In the genomic region with DNA sequence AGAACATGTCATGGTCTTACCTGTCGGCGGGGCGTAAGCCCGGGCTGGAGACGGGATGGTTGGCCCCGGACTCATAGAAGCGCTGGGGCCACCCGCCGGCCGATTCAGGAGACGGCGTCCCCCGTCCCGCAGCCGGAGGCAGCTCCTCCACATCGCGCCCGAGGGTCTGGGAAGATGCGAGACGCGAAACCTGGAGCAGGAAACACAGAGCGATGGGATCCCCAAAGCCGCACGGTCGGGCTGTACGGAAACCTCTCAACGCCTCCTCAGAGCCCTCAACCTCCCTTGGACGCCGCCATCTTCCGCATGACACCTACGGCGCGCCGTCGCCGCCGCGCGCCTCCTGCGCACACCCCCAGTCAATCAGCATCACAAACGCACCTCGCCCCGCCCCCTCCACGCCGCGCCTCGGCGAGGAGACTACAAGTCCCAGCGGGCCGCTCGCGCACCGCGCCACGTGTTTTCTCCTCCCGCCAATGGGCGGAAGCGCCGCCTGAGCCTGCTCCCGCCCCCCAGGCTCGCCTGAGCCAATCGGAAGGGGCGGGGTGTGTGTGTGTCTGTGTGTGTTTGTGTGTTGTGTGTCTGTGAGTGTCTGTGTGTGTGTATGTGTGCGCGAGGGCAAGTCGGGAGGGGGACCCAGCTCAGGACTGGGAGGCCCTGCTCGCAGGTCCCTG, we compare ENCODE assay signal across 8 cellular contexts. TPM values are rescaled to one million over a fixed set of nuclear protein-coding genes. Genes with fewer than 3 reads are reported as not detected.
DNase-seq lines count a peak whose midpoint lies in the region; ATAC-seq, FAIRE-seq and TF ChIP-seq lines count a peak whose summit lies in the region.

A gene (minus strand): TSS at position 308 of the 674 bp plus-strand sequence. CDS start 155 bp downstream, at position 153.
A gene (plus strand): TSS at position 548 of the 674 bp plus-strand sequence. CDS start 57 bp downstream, at position 605.

- peak within 1 kb of the TSS; percentile 95 for H2AFZ ChIP-seq in keratinocyte (ENCODE audit: control insufficient read depth, low read length)

- H3K4me2 ChIP-seq in keratinocyte (ENCODE audit: control insufficient read depth, extremely low read depth, insufficient read depth, low read depth, low read length): peak within 1 kb of the TSS; percentile 80

- ATAC-seq in GM19043 (IDR thresholded peaks at IDR 0.05; ENCODE audit: low read depth, unreplicated experiment) (peak; percentile 80), HG03354 (IDR thresholded peaks at IDR 0.05; ENCODE audit: poor library complexity, severe bottlenecking, unreplicated experiment) (peak; percentile 90)

- H3K79me2 ChIP-seq in keratinocyte (ENCODE audit: control insufficient read depth, insufficient read depth, low read length): peaks cover 77% of the 10 kb centered on the region

- peaks cover 37% of the 10 kb centered on the region for H3K4me1 ChIP-seq in keratinocyte (ENCODE audit: control insufficient read depth, extremely low read depth, insufficient read depth, low read length)

- FAIRE-seq in keratinocyte (lab: Jason Lieb, UNC): peak; percentile 36

- TF ChIP-seq CTCF in keratinocyte (optimal IDR thresholded peaks at IDR 0.05 in 1 of 3, IDR thresholded peaks at IDR 0.05 in 1 of 3, conservative IDR thresholded peaks at IDR 0.05 in 1 of 3; ENCODE audit: extremely low read depth in 1 of 3, insufficient read depth in 2 of 3, low read length in 3 of 3): peak in 1 of 3 experiments; percentile 10

- H3K27me3 ChIP-seq in keratinocyte (ENCODE audit: control insufficient read depth, extremely low read depth, insufficient read depth, low read length): no peaks in the 10 kb centered on the region

- H3K9me3 ChIP-seq in keratinocyte (ENCODE audit: control insufficient read depth, low read depth, low read length): no peaks in the 10 kb centered on the region

- peaks cover 2 to 4% of the 10 kb centered on the region in 2 experiments for H3K36me3 ChIP-seq in keratinocyte (ENCODE audit: control insufficient read depth in 2 of 2, extremely low read depth in 1 of 2, insufficient read depth in 2 of 2, low read length in 2 of 2)

- DNase-seq in Ammon's horn (ENCODE audit: low spot score): peak; percentile 99
- DNase-seq in NCI-H446 treated with DMSO at 0.1 percent for 48 hours (lab: John Stamatoyannopoulos, UW): peak; percentile 95
- DNase-seq in activated CD4-positive, CD25-positive, alpha-beta regulatory T cell treated with anti-CD3 and anti-CD28 coated beads, Interleukin-2, amount 50 U/mL, for 72 hours: peak; percentile 99
- DNase-seq in cerebellar nuclear complex (lab: John Stamatoyannopoulos, UW): peak; percentile 97 to 99
- peak; percentile 96 for DNase-seq in keratinocyte (ENCODE audit: low read depth, low spot score)
- DNase-seq in stimulated activated CD4-positive, alpha-beta T cell treated with anti-CD3 and anti-CD28 coated beads, Interleukin-12 subunit alpha, Interleukin-12 subunit beta, amount 100 ng/mL, for 48 hours (ENCODE audit: low read depth in 2 of 3, low spot score in 1 of 3): peak; percentile 99 to 100 (median 99)

- H3K9ac ChIP-seq in keratinocyte (ENCODE audit: control insufficient read depth, extremely low read depth, insufficient read depth, low read length): peak within 1 kb of the TSS; percentile 87

- no peaks in the 10 kb centered on the region for H3K9me1 ChIP-seq in keratinocyte (ENCODE audit: control insufficient read depth, extremely low read depth, insufficient read depth, low read length)

- peak within 1 kb of the TSS; percentile 49 to 89 (median 86) for H3K4me3 ChIP-seq in keratinocyte (ENCODE audit: control insufficient read depth in 2 of 3, extremely low read depth in 1 of 3, insufficient read depth in 2 of 3, low read depth in 1 of 3, low read length in 3 of 3)

- dilution Hi-C loops in keratinocyte (cut with MboI; ENCODE audit: extremely low pct_ligation_motif_present, low sequenced_read_pairs): no loop called here

- peak within 1 kb of the TSS; percentile 83 for H3K27ac ChIP-seq in keratinocyte (ENCODE audit: control insufficient read depth, insufficient read depth, low read length)

- no peaks in the 10 kb centered on the region for H4K20me1 ChIP-seq in keratinocyte (ENCODE audit: control insufficient read depth, extremely low read depth, insufficient read depth, low read length)

RNA-seq across cellular contexts. Expression of the first gene that starts in this region (rescaled TPM):
- 22.4 to 24.4 TPM (median 23.6 TPM) in 3 replicates for polyA plus RNA-seq in keratinocyte
- 11.5 TPM for polyA plus RNA-seq in keratinocyte (2011; ENCODE audit: low read depth)
- polyA plus RNA-seq in keratinocyte (2011; cell fraction: cytosol; rRNA removed): 15.8 and 21.5 TPM in 2 replicates
- 19.7 and 27.0 TPM in 2 replicates for polyA plus RNA-seq in keratinocyte (2011; cell fraction: nucleus; rRNA removed)
- 15.7 and 26.6 TPM in 2 replicates for polyA plus RNA-seq in keratinocyte (2012; ENCODE audit: low replicate concordance)
- polyA minus RNA-seq in keratinocyte: 16.0 to 23.8 TPM (median 19.1 TPM) in 3 replicates
- 23.6 TPM for polyA minus RNA-seq in keratinocyte (2011; cell fraction: cytosol; rRNA and poly(A)+ RNA removed)
- polyA minus RNA-seq in keratinocyte (2011; cell fraction: nucleus; rRNA and poly(A)+ RNA removed): 17.2 and 19.8 TPM in 2 replicates

RNA-seq across cellular contexts. Expression of the second gene that starts in this region (rescaled TPM):
- polyA plus RNA-seq in keratinocyte: 15.2 to 17.6 TPM (median 16.8 TPM) in 3 replicates
- 8.0 TPM for polyA plus RNA-seq in keratinocyte (2011; ENCODE audit: low read depth)
- 20.4 and 25.7 TPM in 2 replicates for polyA plus RNA-seq in keratinocyte (2011; cell fraction: cytosol; rRNA removed)
- polyA plus RNA-seq in keratinocyte (2011; cell fraction: nucleus; rRNA removed): 16.5 and 18.8 TPM in 2 replicates
- polyA plus RNA-seq in keratinocyte (2012; ENCODE audit: low replicate concordance): 15.7 and 20.5 TPM in 2 replicates
- 20.8 to 29.4 TPM (median 24.1 TPM) in 3 replicates for polyA minus RNA-seq in keratinocyte
- polyA minus RNA-seq in keratinocyte (2011; cell fraction: cytosol; rRNA and poly(A)+ RNA removed): 18.4 TPM
- polyA minus RNA-seq in keratinocyte (2011; cell fraction: nucleus; rRNA and poly(A)+ RNA removed): 7.8 and 14.3 TPM in 2 replicates

Comparison
In these comparisons a context has a peak if more than half of its experiments do, and no peak if none do; other contexts are left out.
1. Peak in every context shown above with its lines: DNase-seq, ATAC-seq, H3K4me3 ChIP-seq and H3K27ac ChIP-seq.